Comparison of ENCODE assay signal across 24 cellular contexts in the genomic region with DNA sequence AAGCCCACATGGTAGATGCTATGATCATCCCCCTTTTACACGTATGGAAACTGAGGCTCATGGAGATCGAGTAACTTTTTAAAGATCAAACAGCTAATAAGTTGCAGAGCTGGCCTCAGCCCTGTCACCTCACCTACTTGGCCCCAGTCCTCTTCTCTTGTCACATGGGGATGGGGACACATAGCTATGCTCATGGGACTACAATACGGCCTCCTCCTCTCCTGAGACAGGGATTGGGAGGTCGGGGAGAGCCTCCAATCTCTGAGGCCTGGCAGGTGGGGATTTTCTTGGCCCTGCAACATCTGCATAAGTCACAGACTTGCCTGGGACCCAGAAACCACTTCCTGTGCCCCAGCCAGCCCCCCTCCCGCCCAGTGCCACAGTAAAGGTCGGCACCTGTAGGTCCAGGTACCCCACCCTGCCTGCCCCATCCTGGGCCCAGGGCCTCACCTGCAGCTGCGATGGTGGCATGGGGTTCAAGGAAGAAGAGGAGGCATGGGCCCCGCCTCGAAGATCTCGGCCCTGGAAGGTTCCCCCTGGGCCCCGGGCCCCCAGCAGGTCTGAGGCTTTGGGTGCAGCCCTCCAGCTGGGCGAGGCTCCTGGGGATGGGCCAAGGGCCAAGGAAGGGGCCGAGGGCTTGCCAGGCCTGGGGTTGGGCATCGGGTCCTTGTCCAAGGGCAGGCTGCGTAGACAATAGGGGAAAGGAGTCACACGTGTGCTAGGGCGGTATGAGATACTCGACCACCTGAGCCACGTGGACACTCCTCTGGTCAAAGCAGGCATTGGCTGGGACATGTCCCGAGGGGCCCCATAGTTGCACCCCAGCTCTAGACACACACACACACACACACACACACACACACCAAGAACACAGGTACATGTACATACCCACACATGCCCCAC. TPM values are rescaled to one million over a fixed set of nuclear protein-coding genes. Genes with fewer than 3 reads are reported as not detected.
DNase-seq lines count a peak whose midpoint lies in the region; ATAC-seq and TF ChIP-seq lines count a peak whose summit lies in the region.
"Had no signal": no experiment of that assay in that cellular context is flagged by ENCODE, and none has a peak within 500 bp of the region (broad histone marks: within the 10 kb centered on the region; RNA-seq: fewer than 3 reads in every experiment).

No MANE protein-coding gene starts in this region.

- no peak overlapping the region for H2BK120ac ChIP-seq in mesenchymal stem cell (ENCODE audit: low read depth, low read length)

- H3K4ac ChIP-seq in mesenchymal stem cell (ENCODE audit: low read depth in 1 of 2, low read length in 2 of 2), result no peak overlapping the region

- no peak overlapping the region for H2BK12ac ChIP-seq in mesenchymal stem cell (ENCODE audit: low read length in 2 of 2)

- H2BK5ac ChIP-seq in mesenchymal stem cell (ENCODE audit: low read depth, low read length, poor library complexity, severe bottlenecking), result no peak overlapping the region

- H3K27ac ChIP-seq in osteoblast (ENCODE audit: low read depth, low read length) (no peak overlapping the region), mesenchymal stem cell (ENCODE audit: low read length, poor library complexity, severe bottlenecking) (no peak overlapping the region)
- H3K27ac ChIP-seq: adrenal gland; BLaER1 treated with 17β-estradiol and CSF1 and Interleukin-3, amounts not matched to agents 10 nM and 100 nM; epithelial cell of prostate; tibial artery had no signal

- H3K36me3 ChIP-seq in H7 (replicated peaks; ENCODE audit: control insufficient read depth, insufficient read depth, low read length), result no peaks in the 10 kb centered on the region
- no peaks in the 10 kb centered on the region for H3K36me3 ChIP-seq in osteoblast (ENCODE audit: insufficient read depth, low read length)
- H3K36me3 ChIP-seq in mesenchymal stem cell (ENCODE audit: control insufficient read depth in 1 of 2, insufficient read depth in 2 of 2, low read depth in 1 of 2, low read length in 2 of 2), result no peaks in the 10 kb centered on the region
- H3K36me3 ChIP-seq: adrenal gland; BLaER1 treated with 17β-estradiol and CSF1 and Interleukin-3, amounts not matched to agents 10 nM and 100 nM; tibial artery had no signal

- no peak overlapping the region for H2AK5ac ChIP-seq in mesenchymal stem cell (ENCODE audit: low read length, severe bottlenecking)

- H3K27ac Mint-ChIP-seq in activated CD4-positive, alpha-beta T cell treated with anti-CD3 and anti-CD28 coated beads for 36 hours, result peak overlapping the region; percentile 65
- H3K27ac Mint-ChIP-seq in activated naive CD4-positive, alpha-beta T cell treated with anti-CD3 and anti-CD28 coated beads, Interleukin-2, amount 50 U/mL, for 24 hours, result peak overlapping the region; percentile 77

- no peak for TF ChIP-seq CTCF in osteoblast (IDR thresholded peaks at IDR 0.05; ENCODE audit: extremely low read depth, low read depth, low read length)

- no peaks in the 10 kb centered on the region for H3K9me3 Mint-ChIP-seq in activated CD4-positive, alpha-beta T cell treated with anti-CD3 and anti-CD28 coated beads for 36 hours (ENCODE audit: low read depth)
- H3K9me3 Mint-ChIP-seq in activated naive CD4-positive, alpha-beta T cell treated with anti-CD3 and anti-CD28 coated beads, Interleukin-2, amount 50 U/mL, for 24 hours, result no peaks in the 10 kb centered on the region

- peaks cover 43% of the 10 kb centered on the region for H3K4me1 Mint-ChIP-seq in activated CD4-positive, alpha-beta T cell treated with anti-CD3 and anti-CD28 coated beads for 36 hours
- H3K4me1 Mint-ChIP-seq in activated naive CD4-positive, alpha-beta T cell treated with anti-CD3 and anti-CD28 coated beads, Interleukin-2, amount 50 U/mL, for 24 hours, result peaks cover 36% of the 10 kb centered on the region
- H3K4me1 Mint-ChIP-seq: neural crest cell had no signal

- peak; percentile 43 for DNase-seq in activated CD4-positive, alpha-beta T cell treated with anti-CD3 and anti-CD28 coated beads for 36 hours
- DNase-seq in activated CD4-positive, alpha-beta T cell treated with anti-CD3 and anti-CD28 coated beads for 1 hour, result no peak
- DNase-seq in H7, result peak; percentile 38
- DNase-seq in osteoblast (ENCODE audit: insufficient read length, low spot score, missing footprints), result peak; percentile 80
- no peak for DNase-seq in SHP77 (lab: John Stamatoyannopoulos, UW)
- no peak for DNase-seq in mesenchymal stem cell
- DNase-seq: adrenal gland, dermis blood vessel endothelial cell, DMS53, foreskin melanocyte, kidney glomerular epithelial cell, NCI-H1105 treated with DMSO at 0.1 percent for 48 hours, NCI-H69, small intestine, tibial artery had no signal

- CTCF ChIA-PET in activated CD4-positive, alpha-beta T cell treated with anti-CD3 and anti-CD28 coated beads for 36 hours (lab: Charles Lee), result no interaction called here

- no peak overlapping the region for H3K18ac ChIP-seq in mesenchymal stem cell (ENCODE audit: low read depth in 1 of 2, low read length in 2 of 2)

- H3K14ac ChIP-seq in mesenchymal stem cell (ENCODE audit: low read length in 2 of 2), result no peak overlapping the region

- peak overlapping the region; percentile 38 for H3K4me3 Mint-ChIP-seq in activated CD4-positive, alpha-beta T cell treated with anti-CD3 and anti-CD28 coated beads for 36 hours
- no peak overlapping the region for H3K4me3 Mint-ChIP-seq in activated naive CD4-positive, alpha-beta T cell treated with anti-CD3 and anti-CD28 coated beads, Interleukin-2, amount 50 U/mL, for 24 hours
- H3K4me3 Mint-ChIP-seq: neural crest cell had no signal

- H2AFZ ChIP-seq in osteoblast (ENCODE audit: low read length) (no peak overlapping the region), mesenchymal stem cell (ENCODE audit: low read depth, low read length) (no peak overlapping the region)

- intact Hi-C loops in activated CD4-positive, alpha-beta T cell treated with anti-CD3 and anti-CD28 coated beads for 36 hours (cut with DNase I, micrococcal nuclease), result no loop called here

- no peak overlapping the region for H2BK15ac ChIP-seq in mesenchymal stem cell (ENCODE audit: low read depth, poor library complexity, severe bottlenecking)

- H3K4me2 ChIP-seq in osteoblast (ENCODE audit: insufficient read depth, low read length), result no peak overlapping the region
- H3K4me2 ChIP-seq in mesenchymal stem cell (ENCODE audit: low read length, poor library complexity, severe bottlenecking), result no peak overlapping the region
- H3K4me2 ChIP-seq: BLaER1 treated with 17β-estradiol and CSF1 and Interleukin-3, amounts not matched to agents 10 nM and 100 nM had no signal

- no peaks in the 10 kb centered on the region for H3K4me1 ChIP-seq in osteoblast (ENCODE audit: insufficient read depth, low read length)
- H3K4me1 ChIP-seq in mesenchymal stem cell (ENCODE audit: control insufficient read depth, insufficient read depth, low read depth, low read length), result no peaks in the 10 kb centered on the region
- H3K4me1 ChIP-seq: adrenal gland, tibial artery had no signal

- no peak overlapping the region for H3K23ac ChIP-seq in mesenchymal stem cell (ENCODE audit: low read length in 2 of 2)

- no peak overlapping the region for H4K8ac ChIP-seq in mesenchymal stem cell (ENCODE audit: low read length)

- no peaks in the 10 kb centered on the region for H3K9me3 ChIP-seq in osteoblast (ENCODE audit: low read depth, low read length)
- H3K9me3 ChIP-seq in mesenchymal stem cell (ENCODE audit: control insufficient read depth, low read length), result peaks cover 4% of the 10 kb centered on the region
- H3K9me3 ChIP-seq: adrenal gland; BLaER1 treated with 17β-estradiol and CSF1 and Interleukin-3, amounts not matched to agents 10 nM and 100 nM; tibial artery had no signal

- ATAC-seq in activated CD4-positive, alpha-beta T cell treated with anti-CD3 and anti-CD28 coated beads for 36 hours, result peak; percentile 54
- ATAC-seq in HG03457 (IDR thresholded peaks at IDR 0.05; ENCODE audit: unreplicated experiment), result no peak

- H4K91ac ChIP-seq in mesenchymal stem cell (ENCODE audit: low read length), result no peak overlapping the region

- no peak overlapping the region for H3K9ac ChIP-seq in mesenchymal stem cell (ENCODE audit: low read length)
- H3K9ac ChIP-seq: BLaER1 treated with 17β-estradiol and CSF1 and Interleukin-3, amounts not matched to agents 10 nM and 100 nM had no signal

- POLR2A ChIA-PET in activated CD4-positive, alpha-beta T cell treated with anti-CD3 and anti-CD28 coated beads for 36 hours (lab: Charles Lee), result no interaction called here

- no peaks in the 10 kb centered on the region for H3K27me3 Mint-ChIP-seq in activated CD4-positive, alpha-beta T cell treated with anti-CD3 and anti-CD28 coated beads for 36 hours
- H3K27me3 Mint-ChIP-seq in activated naive CD4-positive, alpha-beta T cell treated with anti-CD3 and anti-CD28 coated beads, Interleukin-2, amount 50 U/mL, for 24 hours, result no peaks in the 10 kb centered on the region

- H3K79me2 ChIP-seq in osteoblast (ENCODE audit: insufficient read depth, low read length), result no peaks in the 10 kb centered on the region

- H3K27me3 ChIP-seq in H7 (ENCODE audit: control insufficient read depth, insufficient read depth, low read length), result no peaks in the 10 kb centered on the region
- no peaks in the 10 kb centered on the region for H3K27me3 ChIP-seq in osteoblast (ENCODE audit: insufficient read depth, low read length)
- peaks cover 0 to 25% of the 10 kb centered on the region in 2 experiments for H3K27me3 ChIP-seq in mesenchymal stem cell (ENCODE audit: control insufficient read depth in 1 of 2, insufficient read depth in 1 of 2, low read length in 2 of 2)
- H3K27me3 ChIP-seq: tibial artery had no signal

- H3K4me3 ChIP-seq in H7 (ENCODE audit: insufficient read depth, low read depth, low read length), result no peak overlapping the region
- H3K4me3 ChIP-seq in osteoblast (ENCODE audit: insufficient read depth, low read length), result no peak overlapping the region
- no peak overlapping the region for H3K4me3 ChIP-seq in mesenchymal stem cell (ENCODE audit: insufficient read depth in 1 of 2, low read depth in 1 of 2, low read length in 2 of 2)
- H3K4me3 ChIP-seq: adrenal gland; BLaER1 treated with 17β-estradiol and CSF1 and Interleukin-3, amounts not matched to agents 10 nM and 100 nM; tibial artery had no signal

- no peaks in the 10 kb centered on the region for H3K79me1 ChIP-seq in mesenchymal stem cell (replicated peaks; ENCODE audit: low read length, poor library complexity, severe bottlenecking)

- peaks cover 5% of the 10 kb centered on the region for H3K36me3 Mint-ChIP-seq in activated CD4-positive, alpha-beta T cell treated with anti-CD3 and anti-CD28 coated beads for 36 hours (ENCODE audit: low read depth)
- H3K36me3 Mint-ChIP-seq in activated naive CD4-positive, alpha-beta T cell treated with anti-CD3 and anti-CD28 coated beads, Interleukin-2, amount 50 U/mL, for 24 hours, result no peaks in the 10 kb centered on the region

- no peaks in the 10 kb centered on the region for H4K20me1 ChIP-seq in osteoblast (ENCODE audit: insufficient read depth, low read length)

- WGBS in mesenchymal stem cell, result 90% methylated on average over 15 of the region's 20 CpGs

RNA-seq across cellular contexts. Expression of gene FOXP3, which starts 6.4 kb away (rescaled TPM):
- total RNA-seq in activated CD4-positive, alpha-beta T cell treated with anti-CD3 and anti-CD28 coated beads for 36 hours, result 10 to 100 TPM; 17.9 to 20.0 TPM
- 0.14 and 0.37 TPM in 2 replicates for total RNA-seq in H7 (2014; rRNA removed; shearing (Covaris generic))
- not detected in 2 replicates for total RNA-seq in osteoblast
- 0.06 TPM for polyA plus RNA-seq in mesenchymal stem cell (2013, experiment 1 of 2)
- polyA plus RNA-seq in mesenchymal stem cell (2013, experiment 2 of 2), result 0.04 TPM
- total RNA-seq: LHCN-M2, pulmonary artery endothelial cell had no signal

RNA-seq across cellular contexts. Expression of gene PPP1R3F, which starts 11.5 kb away (rescaled TPM):
- 1 to 10 TPM; 4.4 to 4.7 TPM for total RNA-seq in activated CD4-positive, alpha-beta T cell treated with anti-CD3 and anti-CD28 coated beads for 36 hours
- total RNA-seq in H7 (2014; rRNA removed; shearing (Covaris generic)), result 8.9 and 16.4 TPM in 2 replicates
- total RNA-seq in osteoblast, result 3.2 and 4.0 TPM in 2 replicates
- 2.2 TPM for polyA plus RNA-seq in mesenchymal stem cell (2013, experiment 1 of 2)
- 1.3 TPM for polyA plus RNA-seq in mesenchymal stem cell (2013, experiment 2 of 2)

RNA-seq across cellular contexts. Expression of gene CCDC22, which starts 22.8 kb away (rescaled TPM):
- total RNA-seq in activated CD4-positive, alpha-beta T cell treated with anti-CD3 and anti-CD28 coated beads for 36 hours, result 10 to 100 TPM; 19.8 to 23.8 TPM
- 11.1 and 13.7 TPM in 2 replicates for total RNA-seq in H7 (2014; rRNA removed; shearing (Covaris generic))
- total RNA-seq in osteoblast, result 13.3 and 15.6 TPM in 2 replicates
- polyA plus RNA-seq in mesenchymal stem cell (2013, experiment 1 of 2), result 8.1 TPM
- polyA plus RNA-seq in mesenchymal stem cell (2013, experiment 2 of 2), result 7.1 TPM

RNA-seq across cellular contexts. Expression of gene CACNA1F, which starts 25.0 kb away (rescaled TPM):
- total RNA-seq in activated CD4-positive, alpha-beta T cell treated with anti-CD3 and anti-CD28 coated beads for 36 hours, result under 1 TPM; 0.65 to 0.87 TPM
- total RNA-seq in H7 (2014; rRNA removed; shearing (Covaris generic)), result 0.55 and 2.1 TPM in 2 replicates
- total RNA-seq in osteoblast, result not detected in 2 replicates
- not detected for polyA plus RNA-seq in mesenchymal stem cell (2013, experiment 1 of 2)
- not detected for polyA plus RNA-seq in mesenchymal stem cell (2013, experiment 2 of 2)
- total RNA-seq: LHCN-M2, pulmonary artery endothelial cell, SK-MEL-5 had no signal

RNA-seq across cellular contexts. Expression of gene GAGE10, which starts 45.3 kb away (rescaled TPM):
- total RNA-seq in activated CD4-positive, alpha-beta T cell treated with anti-CD3 and anti-CD28 coated beads for 36 hours, result not detected
- not detected in 2 replicates for total RNA-seq in H7 (2014; rRNA removed; shearing (Covaris generic))
- total RNA-seq in osteoblast, result not detected in 2 replicates
- polyA plus RNA-seq in mesenchymal stem cell (2013, experiment 1 of 2), result not detected
- polyA plus RNA-seq in mesenchymal stem cell (2013, experiment 2 of 2), result not detected
- total RNA-seq: activated CD8-positive, alpha-beta memory T cell treated with anti-CD3 and anti-CD28 coated beads for 36 hours; adrenal gland; dermis blood vessel endothelial cell; LHCN-M2; neural crest cell; pulmonary artery endothelial cell; SK-MEL-5 had no signal
- polyA plus RNA-seq: adrenal gland, small intestine had no signal

Comparison
In these comparisons a context has a peak if more than half of its experiments do, and no peak if none do; other contexts are left out.
1. DNase-seq: peak in activated CD4-positive, alpha-beta T cell treated with anti-CD3 and anti-CD28 coated beads for 36 hours (single experiment), H7 (single experiment) and osteoblast (single experiment); none in activated CD4-positive, alpha-beta T cell treated with anti-CD3 and anti-CD28 coated beads for 1 hour (single experiment), SHP77 (0 of 2) and mesenchymal stem cell (single experiment).
2. RNA of gene FOXP3, which starts 6.4 kb away (total RNA-seq): 17.9 to 20.0 TPM in activated CD4-positive, alpha-beta T cell treated with anti-CD3 and anti-CD28 coated beads for 36 hours; 0.14 to 0.37 TPM in H7 and not detected in osteoblast; every median in the first group is over 10 times any median in the second.